In genomic region chr18:55585586-55586521, GRCh38 we compare ENCODE assay signal across 8 cellular contexts.
DNase-seq lines count a peak whose midpoint lies in the region; ATAC-seq, FAIRE-seq and TF ChIP-seq lines count a peak whose summit lies in the region.

No MANE protein-coding gene starts in this region.

- no peaks in the 10 kb centered on the region for H3K36me3 ChIP-seq in parathyroid adenoma (ENCODE audit: control insufficient read depth, insufficient read depth, low read length)

- H3K4me1 ChIP-seq in parathyroid adenoma, result peaks cover 15% of the 10 kb centered on the region

- H3K27ac ChIP-seq in parathyroid adenoma, result peak overlapping the region; percentile 48

- no peak for TF ChIP-seq POLR2A in erythroblast (IDR thresholded peaks at IDR 0.05; ENCODE audit: low read length)

- no peak for FAIRE-seq in RCC 7860 (lab: Jason Lieb, UNC)

- no peak for ATAC-seq in HG03135 (IDR thresholded peaks at IDR 0.05; ENCODE audit: unreplicated experiment)
- no peak for ATAC-seq in GM21367 (IDR thresholded peaks at IDR 0.05; ENCODE audit: unreplicated experiment)

- H3K27me3 ChIP-seq in parathyroid adenoma (ENCODE audit: control insufficient read depth, insufficient read depth, low read length), result no peaks in the 10 kb centered on the region

- H2AFZ ChIP-seq in parathyroid adenoma, result peak overlapping the region; percentile 80

- DNase-seq in EH (ENCODE audit: low read depth), result peak; percentile 51
- DNase-seq in NCI-H69 (lab: John Stamatoyannopoulos, UW), result peak; percentile 79
- peak; percentile 55 to 62 for DNase-seq in erythroblast (lab: John Stamatoyannopoulos, UW)
- DNase-seq in RCC 7860 (ENCODE audit: low spot score), result no peak
- DNase-seq in NOMO-1 (lab: John Stamatoyannopoulos, UW; ENCODE audit: unreplicated experiment in 2 of 2), result no peak

- no peak overlapping the region for H3K9ac ChIP-seq in parathyroid adenoma

- no peaks in the 10 kb centered on the region for H3K79me2 ChIP-seq in parathyroid adenoma

- no peak for TF ChIP-seq CTCF in parathyroid adenoma (IDR thresholded peaks at IDR 0.05)

- H3K4me2 ChIP-seq in parathyroid adenoma (ENCODE audit: low read length), result peak overlapping the region; percentile 21

- peak overlapping the region; percentile 17 for H3K4me3 ChIP-seq in parathyroid adenoma (ENCODE audit: low read depth, low read length)

- H3K9me3 ChIP-seq in parathyroid adenoma (ENCODE audit: control insufficient read depth, low read length), result no peaks in the 10 kb centered on the region

Comparison
In these comparisons a context has a peak if more than half of its experiments do, and no peak if none do; other contexts are left out.
1. DNase-seq: peak in EH (single experiment), NCI-H69 (single experiment) and erythroblast (2 of 2); none in RCC 7860 (single experiment) and NOMO-1 (0 of 2).